ENCODE assay signal across 8 cellular contexts in the genomic region with DNA sequence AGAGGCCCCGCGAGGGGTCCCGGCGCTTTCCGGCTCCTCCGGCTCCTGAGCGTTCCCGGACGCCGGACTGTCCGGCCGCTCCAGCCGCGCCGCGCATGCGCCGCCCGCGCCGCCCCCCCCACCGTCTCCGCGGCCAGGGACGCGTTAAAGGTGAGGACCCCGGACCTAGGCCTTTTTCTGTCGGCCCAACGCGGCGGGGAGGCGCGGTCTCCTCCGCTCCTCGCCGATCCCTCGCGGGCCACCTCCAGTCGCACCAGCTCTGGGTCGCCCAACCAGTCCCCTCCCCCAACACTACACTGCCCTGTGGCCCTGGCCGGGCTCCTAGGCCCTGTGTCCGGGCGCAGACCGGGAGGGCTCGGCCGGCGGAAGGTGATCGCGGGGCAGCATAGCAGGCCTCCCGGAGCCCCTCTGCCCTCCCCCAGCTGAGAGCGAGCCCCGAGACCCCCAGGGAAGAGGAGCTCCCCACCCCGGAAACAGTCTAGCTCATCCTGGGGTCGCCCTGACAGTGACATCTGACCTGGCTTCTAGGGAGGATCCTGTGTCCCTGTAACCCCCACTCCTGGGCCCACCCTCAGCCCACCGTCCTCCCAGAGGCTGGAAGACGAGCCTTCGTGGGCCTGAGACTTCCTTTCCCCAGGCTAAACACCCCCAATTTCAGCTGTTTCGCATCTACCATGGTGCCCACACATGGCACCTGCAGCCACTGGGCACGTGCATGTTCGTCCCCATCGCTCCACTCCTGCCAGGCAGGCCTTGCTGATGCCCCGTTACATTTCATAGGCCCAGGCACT. TPM values are rescaled to one million over a fixed set of nuclear protein-coding genes. Genes with fewer than 3 reads are reported as not detected.
DNase-seq lines count a peak whose midpoint lies in the region; TF ChIP-seq lines count a peak whose summit lies in the region.

No MANE protein-coding gene starts in this region.

- peaks cover 29% of the 10 kb centered on the region for H3K79me1 ChIP-seq in trophoblast cell (ENCODE audit: low read length)

- peak overlapping the region; percentile 82 for H2AFZ ChIP-seq in trophoblast cell (ENCODE audit: insufficient read depth, low read length, poor library complexity)

- H3K14ac ChIP-seq in trophoblast cell (ENCODE audit: low read length) = peak overlapping the region; percentile 97

- no peak overlapping the region for H3K23ac ChIP-seq in trophoblast cell (ENCODE audit: low read length)

- H3K4me1 ChIP-seq in A673 (ENCODE audit: insufficient read depth, low read length, poor library complexity, severe bottlenecking) (peaks cover 19% of the 10 kb centered on the region), HEK293 (ENCODE audit: control insufficient read depth, insufficient read depth, low read length) (peaks cover 5% of the 10 kb centered on the region; the same call in 1 of the 2 replicates), right atrium auricular region (peaks cover 0 to 65% of the 10 kb centered on the region in 2 donors), trophoblast cell (ENCODE audit: control insufficient read depth in 1 of 2, insufficient read depth in 2 of 2, low read length in 2 of 2) (peaks cover 34 to 55% of the 10 kb centered on the region in 2 experiments)

- H3K4me3 ChIP-seq in A673 (ENCODE audit: low read depth, low read length, poor library complexity, severe bottlenecking) (peak overlapping the region; percentile 97), HEK293 (ENCODE audit: low read depth, low read length) (peak overlapping the region; percentile 73), right atrium auricular region (peak overlapping the region; percentile 88 to 96), trophoblast cell (ENCODE audit: low read depth, low read length) (peak overlapping the region; percentile 88)

- peak overlapping the region; percentile 40 for H4K12ac ChIP-seq in trophoblast cell (ENCODE audit: low read depth, low read length)

- intact Hi-C loops in A673 (cut with micrococcal nuclease; ENCODE audit: unreplicated experiment) = no loop called here

- WGBS in trophoblast cell (ENCODE audit: extremely low coverage, insufficient coverage, insufficient read length) = no CpG with 5 or more reads among the region's 62 CpGs

- CTCF ChIA-PET in A673 (lab: Charles Lee) (interaction anchor here (0.6 kb wide), 1 partner anchor 16 kb away, joined by 4 read pairs; no protein-coding TSS in a partner anchor), HEK293 (lab: Yijun Ruan, JAX) (interaction anchor here (0.8 to 1.1 kb wide), 3 partner anchors 66 to 119 kb away, joined by 3 to 4 read pairs (median 4); no protein-coding TSS in a partner anchor)

- peak; percentile 58 for DNase-seq in A673 (ENCODE audit: low spot score)
- DNase-seq in NCI-H1092 (lab: John Stamatoyannopoulos, UW) = peak; percentile 45
- DNase-seq in amniotic epithelial cell (ENCODE audit: low read depth) = peak; percentile 64
- no peak for DNase-seq in right atrium auricular region (ENCODE audit: low spot score)
- peak; percentile 73 to 90 for DNase-seq in trophoblast cell
- no peak for DNase-seq in NCI-H2081 treated with DMSO at 0.1 percent for 48 hours (lab: John Stamatoyannopoulos, UW)

- peak overlapping the region; percentile 98 for H4K91ac ChIP-seq in trophoblast cell (ENCODE audit: low read depth, low read length)

- POLR2A ChIA-PET in A673 (lab: Charles Lee; ENCODE audit: low non-redundant PET) = no interaction called here
- POLR2A ChIA-PET in HEK293 (lab: Yijun Ruan, JAX) = interaction anchor here (1.3 kb wide), 1 partner anchor 11 kb away, joined by 3 read pairs; no protein-coding TSS in a partner anchor

- H3K36me3 ChIP-seq in A673 (ENCODE audit: insufficient read depth, low read length, poor library complexity, severe bottlenecking) (no peaks in the 10 kb centered on the region), HEK293 (ENCODE audit: control insufficient read depth in 2 of 2, insufficient read depth in 1 of 2, low read length in 2 of 2) (peaks cover 0 to 25% of the 10 kb centered on the region in 2 experiments; a peak in 1 of 3 replicates), right atrium auricular region (no peaks in the 10 kb centered on the region), trophoblast cell (ENCODE audit: control insufficient read depth in 1 of 2, insufficient read depth in 2 of 2, low read length in 2 of 2) (peaks cover 26 to 28% of the 10 kb centered on the region in 2 experiments)

- H3K9me3 ChIP-seq in A673 (ENCODE audit: low read depth, low read length, poor library complexity, severe bottlenecking) = no peaks in the 10 kb centered on the region
- H3K9me3 ChIP-seq in HEK293 (ENCODE audit: control insufficient read depth, insufficient read depth, low read depth, low read length) = no peaks in the 10 kb centered on the region
- H3K9me3 ChIP-seq in right atrium auricular region = no peaks in the 10 kb centered on the region
- peaks cover under 1% of the 10 kb centered on the region for H3K9me3 ChIP-seq in trophoblast cell (ENCODE audit: insufficient read depth, low read depth, low read length)

- H3K4ac ChIP-seq in trophoblast cell (ENCODE audit: low read depth, low read length) = peak overlapping the region; percentile 94

- peak overlapping the region; percentile 94 for H2BK120ac ChIP-seq in trophoblast cell (ENCODE audit: insufficient read depth, low read length, poor library complexity)

- TF ChIP-seq CTCF in A673 (conservative IDR thresholded peaks at IDR 0.05; ENCODE audit: low read depth, low read length) = no peak
- TF ChIP-seq CTCF in HEK293 (tag by site-specific recombination; IDR thresholded peaks at IDR 0.05) = no peak
- TF ChIP-seq CTCF in right atrium auricular region (IDR thresholded peaks at IDR 0.05) = no peak

- H3K4me2 ChIP-seq in trophoblast cell (ENCODE audit: low read length) = peak overlapping the region; percentile 82

- H3K18ac ChIP-seq in trophoblast cell (ENCODE audit: low read length) = peak overlapping the region; percentile 91

- H2AK5ac ChIP-seq in trophoblast cell (ENCODE audit: low read length) = peak overlapping the region; percentile 47

- peak; percentile 20 for TF ChIP-seq POLR2A in GM10847 (IDR thresholded peaks at IDR 0.05; ENCODE audit: extremely low read depth, insufficient read length)

- H3K79me2 ChIP-seq in trophoblast cell (ENCODE audit: control insufficient read depth, insufficient read depth, low read length, poor library complexity) = peaks cover 44% of the 10 kb centered on the region

- peak overlapping the region; percentile 74 for H2BK12ac ChIP-seq in trophoblast cell (ENCODE audit: low read length)

- H3K9ac ChIP-seq in trophoblast cell (ENCODE audit: low read length) = peak overlapping the region; percentile 96

- H2BK5ac ChIP-seq in trophoblast cell (ENCODE audit: low read depth, low read length, poor library complexity) = peak overlapping the region; percentile 89

- H3K27ac ChIP-seq in A673 (ENCODE audit: low read depth, low read length, poor library complexity, severe bottlenecking) = peak overlapping the region; percentile 83
- H3K27ac ChIP-seq in HEK293 (ENCODE audit: extremely low read depth, low read depth, low read length) = peak overlapping the region; percentile 82; the same call in 1 of the 2 replicates
- H3K27ac ChIP-seq in right atrium auricular region = peak overlapping the region; percentile 97 to 98
- H3K27ac ChIP-seq in trophoblast cell (ENCODE audit: low read depth, low read length) = peak overlapping the region; percentile 63

- no TSS peak for BruUV-seq in A673 (replicated peaks; lab: Mats Ljungman, UMichigan)

- no peaks in the 10 kb centered on the region for H3K27me3 ChIP-seq in A673 (replicated peaks; ENCODE audit: insufficient read depth, low read depth, low read length, poor library complexity)
- no peaks in the 10 kb centered on the region for H3K27me3 ChIP-seq in right atrium auricular region
- H3K27me3 ChIP-seq in trophoblast cell (ENCODE audit: insufficient read depth, low read length) = no peaks in the 10 kb centered on the region

- H4K8ac ChIP-seq in trophoblast cell (ENCODE audit: low read depth, low read length) = peak overlapping the region; percentile 89

TF ChIP-seq in HEK293, 187 proteins besides CTCF, POLR2A, EP300 and RAD21 (continues in another document):
- TF ChIP-seq ZNF350 (tag by site-specific recombination; IDR thresholded peaks at IDR 0.05) (no peak), ZBTB11 (tag by site-specific recombination; conservative IDR thresholded peaks at IDR 0.05; ENCODE audit: low read depth) (peak; percentile 48; the same call in 1 of the 2 replicates)

RNA-seq across cellular contexts. Expression of gene BCAR1, which starts 14.7 kb away (rescaled TPM):
- total RNA-seq in A673 (2021) = 42.2 and 47.3 TPM in 2 replicates
- 10 to 100 TPM; 58.0 to 88.2 TPM for total RNA-seq in right atrium auricular region
- 200 and 201 TPM in 2 replicates for polyA plus RNA-seq in trophoblast cell (2013)

RNA-seq across cellular contexts. Expression of gene CTRB1, which starts 47.3 kb away (rescaled TPM):
- total RNA-seq in A673 (2021) = not detected in 2 replicates
- total RNA-seq in right atrium auricular region = not detected
- polyA plus RNA-seq in trophoblast cell (2013) = 0.15 TPM in 1 of 2 replicates, not detected in the other

RNA-seq across cellular contexts. Expression of gene CTRB2, which starts 59.1 kb away (rescaled TPM):
- total RNA-seq in A673 (2021) (not detected in 2 replicates), right atrium auricular region (not detected)
- 0.37 and 0.41 TPM in 2 replicates for polyA plus RNA-seq in trophoblast cell (2013)

Comparison
In these comparisons a context has a peak if more than half of its experiments do, and no peak if none do; other contexts are left out.
1. DNase-seq: peak in A673 (single experiment), NCI-H1092 (single experiment), amniotic epithelial cell (single experiment) and trophoblast cell (2 of 2); none in right atrium auricular region (single experiment) and NCI-H2081 treated with DMSO at 0.1 percent for 48 hours (single experiment).
2. Peak in every context shown above with its lines, with median percentiles within 50 percentile points of each other: H3K27ac ChIP-seq and H3K4me3 ChIP-seq.